ENCODE assay signal across 12 cellular contexts in genomic region chr2:174350018-174350417, GRCh38. TPM values are rescaled to one million over a fixed set of nuclear protein-coding genes. Genes with fewer than 3 reads are reported as not detected.
DNase-seq lines count a peak whose midpoint lies in the region; TF ChIP-seq lines count a peak whose summit lies in the region.
"Had no signal": no experiment of that assay in that cellular context is flagged by ENCODE, and none has a peak within 500 bp of the region (broad histone marks: within the 10 kb centered on the region; RNA-seq: fewer than 3 reads in every experiment).

No MANE protein-coding gene starts in this region.

- H3K79me2 ChIP-seq in PC-9 (ENCODE audit: low read depth) = no peaks in the 10 kb centered on the region

- H3K36me3 ChIP-seq in PC-9 (ENCODE audit: low read depth) (peaks cover 17% of the 10 kb centered on the region), MG63 (peaks cover 8% of the 10 kb centered on the region)
- H3K36me3 ChIP-seq: HAP-1 had no signal

- POLR2A ChIA-PET in AG04449 (lab: Yijun Ruan, JAX) = no interaction called here
- POLR2A ChIA-PET in PC-9 (lab: Charles Lee; ENCODE audit: unreplicated experiment) = no interaction called here

- H3K4me2 ChIP-seq in PC-9 = no peak overlapping the region

- no peaks in the 10 kb centered on the region for H3K4me1 ChIP-seq in PC-9 (replicated peaks; ENCODE audit: insufficient read depth)
- H3K4me1 ChIP-seq: HAP-1 had no signal

- DNase-seq in AG04449 (ENCODE audit: low read depth, low spot score) (no peak), PC-9 (no peak), fibroblast of peridontal ligament (ENCODE audit: extremely low read depth) (peak; percentile 62), DMS153 treated with DMSO at 0.1 percent for 48 hours (lab: John Stamatoyannopoulos, UW; ENCODE audit: unreplicated experiment) (no peak), amygdala (lab: John Stamatoyannopoulos, UW) (no peak), T1000 (lab: John Stamatoyannopoulos, UW) (no peak), MG63 (no peak)
- DNase-seq: effector memory CD8-positive, alpha-beta T cell; NCI-H2029 treated with DMSO at 0.1 percent for 48 hours had no signal

- H4K20me1 ChIP-seq in PC-9 (ENCODE audit: insufficient read depth) = no peaks in the 10 kb centered on the region

- H3K4me3 ChIP-seq in AG04449 (ENCODE audit: low read depth, low read length) = no peak overlapping the region
- H3K4me3 ChIP-seq in PC-9 = no peak overlapping the region
- H3K4me3 ChIP-seq in MG63 = no peak overlapping the region
- H3K4me3 ChIP-seq: HAP-1 had no signal

- CTCF ChIA-PET in AG04449 (lab: Yijun Ruan, JAX) = interaction anchor here (0.7 to 3.0 kb wide), 7 partner anchors 9 to 1140 kb away, joined by 3 to 12 read pairs (median 5); no protein-coding TSS in a partner anchor
- CTCF ChIA-PET in PC-9 (lab: Charles Lee) = interaction anchor here (0.7 to 1.2 kb wide), 3 partner anchors 147 to 948 kb away, joined by 3 to 6 read pairs (median 4); no protein-coding TSS in a partner anchor

- H3K27me3 ChIP-seq in PC-9 (ENCODE audit: insufficient read depth, low read depth) (no peaks in the 10 kb centered on the region), MG63 (no peaks in the 10 kb centered on the region)

- H3F3A ChIP-seq in PC-9 (ENCODE audit: insufficient read depth, low read depth) = peaks cover 4% of the 10 kb centered on the region; the same call in 1 of the 2 replicates

- H3K9me3 ChIP-seq in PC-9 (ENCODE audit: insufficient read depth, low read depth) = no peaks in the 10 kb centered on the region
- H3K9me3 ChIP-seq in MG63 = no peaks in the 10 kb centered on the region
- H3K9me3 ChIP-seq: HAP-1 had no signal

- peak; percentile 42 for TF ChIP-seq CTCF in AG04449 (IDR thresholded peaks at IDR 0.05; ENCODE audit: insufficient read depth, low read length, missing control alignments)
- peak; percentile 28 for TF ChIP-seq CTCF in GM12873 (IDR thresholded peaks at IDR 0.05; ENCODE audit: insufficient read depth, low read depth, low read length, missing control alignments)
- peak; percentile 78 for TF ChIP-seq CTCF in PC-9 (conservative IDR thresholded peaks at IDR 0.05)

- no peak overlapping the region for H2AFZ ChIP-seq in PC-9

- intact Hi-C loops in PC-9 (cut with micrococcal nuclease; ENCODE audit: unreplicated experiment) = no loop called here

- no TSS peak for BruUV-seq in PC-9 (replicated peaks; lab: Mats Ljungman, UMichigan)

- no peak overlapping the region for H3K27ac ChIP-seq in PC-9

- no peaks in the 10 kb centered on the region for H3K9me2 ChIP-seq in PC-9 (ENCODE audit: insufficient read depth)

RNA-seq across cellular contexts. Expression of gene SP9, which starts 15.3 kb away (rescaled TPM):
- total RNA-seq in PC-9 (2021) = not detected in 2 replicates
- not detected in 2 replicates for total RNA-seq in MG63 (2014; rRNA removed; shearing (Covaris generic); ENCODE audit: low replicate concordance)
- total RNA-seq: activated CD8-positive, alpha-beta memory T cell treated with anti-CD3 and anti-CD28 coated beads for 36 hours had no signal

RNA-seq across cellular contexts. Expression of gene SCRN3, which starts 45.5 kb away (rescaled TPM):
- 26.9 and 28.7 TPM in 2 replicates for total RNA-seq in PC-9 (2021)
- 30.1 and 48.8 TPM in 2 replicates for total RNA-seq in MG63 (2014; rRNA removed; shearing (Covaris generic); ENCODE audit: low replicate concordance)

Comparison
In these comparisons a context has a peak if more than half of its experiments do, and no peak if none do; other contexts are left out.
1. CTCF ChIP-seq: peak in every context shown above with its lines; median percentile 78 in PC-9; 42 in AG04449; 28 in GM12873.